In genomic region chr2:16005389-16005788, GRCh38 we compare ENCODE assay signal across 27 cellular contexts.
"Had no signal": no experiment of that assay in that cellular context is flagged by ENCODE, and none has a peak within 500 bp of the region (broad histone marks: within the 10 kb centered on the region; RNA-seq: fewer than 3 reads in every experiment).

No MANE protein-coding gene starts in this region.

- DNase-seq: activated CD4-positive, alpha-beta T cell treated with anti-CD3 and anti-CD28 coated beads for 36 hours; activated CD4-positive, alpha-beta T cell treated with anti-CD3 and anti-CD28 coated beads, Interleukin-2, amount 10 ng/mL, durations not matched to agents 24 days and 14 days; activated CD4-positive, alpha-beta T cell treated with anti-CD3 and anti-CD28 coated beads, Interleukin-2, amount 50 U/mL, for 48 hours; activated CD4-positive, CD25-positive, alpha-beta regulatory T cell; activated CD4-positive, CD25-positive, alpha-beta regulatory T cell treated with anti-CD3 and anti-CD28 coated beads, Interleukin-2, amount 50 U/mL, for 72 hours; activated CD8-positive, alpha-beta memory T cell treated with anti-CD3 and anti-CD28 coated beads for 24 hours; activated CD8-positive, alpha-beta T cell treated with anti-CD3 and anti-CD28 coated beads for 36 hours; activated effector memory CD4-positive, alpha-beta T cell treated with anti-CD3 and anti-CD28 coated beads, Interleukin-2, amount 50 U/mL, for 16 hours; activated naive CD4-positive, alpha-beta T cell treated with anti-CD3 and anti-CD28 coated beads for 36 hours; activated naive CD8-positive, alpha-beta T cell treated with anti-CD3 and anti-CD28 coated beads for 36 hours; activated naive CD8-positive, alpha-beta T cell treated with anti-CD3 and anti-CD28 coated beads, Interleukin-2, amount 50 U/mL, for 24 hours; activated T-cell treated with anti-CD3 and anti-CD28 coated beads, Interleukin-2, amount 50 U/mL, for 4 hours; central memory CD4-positive, alpha-beta T cell; cerebellar nuclear complex; colonic mucosa; effector CD8-positive, alpha-beta T cell; foreskin fibroblast; head of caudate nucleus; hypothalamus; T-helper 2 cell had no signal

- H3K4me3 ChIP-seq: adrenal gland, ascending aorta, breast epithelium, cardiac muscle cell, colonic mucosa had no signal

- H3K27me3 Mint-ChIP-seq: activated CD4-positive, alpha-beta T cell treated with anti-CD3 and anti-CD28 coated beads, Interleukin-2, amount 10 ng/mL, durations not matched to agents 24 days and 14 days; activated naive CD8-positive, alpha-beta T cell treated with anti-CD3 and anti-CD28 coated beads for 36 hours had no signal

- H3K27ac Mint-ChIP-seq: activated CD4-positive, alpha-beta T cell treated with anti-CD3 and anti-CD28 coated beads for 36 hours; activated CD4-positive, alpha-beta T cell treated with anti-CD3 and anti-CD28 coated beads, Interleukin-2, amount 10 ng/mL, durations not matched to agents 24 days and 14 days; activated CD8-positive, alpha-beta T cell treated with anti-CD3 and anti-CD28 coated beads for 36 hours; activated naive CD4-positive, alpha-beta T cell treated with anti-CD3 and anti-CD28 coated beads for 36 hours; activated naive CD4-positive, alpha-beta T cell treated with anti-CD3 and anti-CD28 coated beads, Interleukin-2, amount 50 U/mL, for 24 hours; activated naive CD8-positive, alpha-beta T cell treated with anti-CD3 and anti-CD28 coated beads for 36 hours; activated naive CD8-positive, alpha-beta T cell treated with anti-CD3 and anti-CD28 coated beads, Interleukin-2, amount 50 U/mL, for 24 hours; activated T-helper 2 cell treated with anti-CD3 and anti-CD28 coated beads, Interferon-gamma antibody, Interleukin-2, Interleukin-4, amounts not matched to agents 10 μg/mL and 5 μg/mL and 100 μg/mL, durations not matched to agents 14 hours and 24 hours and 36 hours had no signal

- ATAC-seq: activated CD4-positive, alpha-beta T cell treated with anti-CD3 and anti-CD28 coated beads for 36 hours; activated CD8-positive, alpha-beta T cell treated with anti-CD3 and anti-CD28 coated beads for 36 hours; activated naive CD8-positive, alpha-beta T cell treated with anti-CD3 and anti-CD28 coated beads, Interleukin-2, amount 50 U/mL, for 24 hours; activated T-cell treated with anti-CD3 and anti-CD28 coated beads, Interleukin-2, amount 50 U/mL, for 4 hours had no signal

- H3K27me3 ChIP-seq: ascending aorta, breast epithelium, cardiac muscle cell, colonic mucosa had no signal

- H3K4me3 Mint-ChIP-seq: activated CD4-positive, alpha-beta T cell treated with anti-CD3 and anti-CD28 coated beads for 36 hours; activated CD4-positive, alpha-beta T cell treated with anti-CD3 and anti-CD28 coated beads, Interleukin-2, amount 10 ng/mL, durations not matched to agents 24 days and 14 days; activated CD8-positive, alpha-beta T cell treated with anti-CD3 and anti-CD28 coated beads for 36 hours; activated naive CD4-positive, alpha-beta T cell treated with anti-CD3 and anti-CD28 coated beads for 36 hours; activated naive CD4-positive, alpha-beta T cell treated with anti-CD3 and anti-CD28 coated beads, Interleukin-2, amount 50 U/mL, for 24 hours; activated naive CD8-positive, alpha-beta T cell treated with anti-CD3 and anti-CD28 coated beads for 36 hours; activated naive CD8-positive, alpha-beta T cell treated with anti-CD3 and anti-CD28 coated beads, Interleukin-2, amount 50 U/mL, for 24 hours; activated T-cell treated with anti-CD3 and anti-CD28 coated beads, Interleukin-2, amount 50 U/mL, for 4 hours; brain had no signal

- H3K27ac ChIP-seq: adrenal gland, ascending aorta, breast epithelium, cardiac muscle cell, colonic mucosa had no signal

- H3K4me1 Mint-ChIP-seq: activated CD4-positive, alpha-beta T cell treated with anti-CD3 and anti-CD28 coated beads for 36 hours; activated CD4-positive, alpha-beta T cell treated with anti-CD3 and anti-CD28 coated beads, Interleukin-2, amount 10 ng/mL, durations not matched to agents 24 days and 14 days; activated naive CD4-positive, alpha-beta T cell treated with anti-CD3 and anti-CD28 coated beads, Interleukin-2, amount 50 U/mL, for 24 hours; activated naive CD8-positive, alpha-beta T cell treated with anti-CD3 and anti-CD28 coated beads for 36 hours had no signal

- H3K36me3 ChIP-seq: adrenal gland, ascending aorta, breast epithelium, cardiac muscle cell, colonic mucosa had no signal

- H3K9me3 Mint-ChIP-seq: activated CD4-positive, alpha-beta T cell treated with anti-CD3 and anti-CD28 coated beads, Interleukin-2, amount 10 ng/mL, durations not matched to agents 24 days and 14 days; activated CD8-positive, alpha-beta T cell treated with anti-CD3 and anti-CD28 coated beads for 36 hours; activated naive CD4-positive, alpha-beta T cell treated with anti-CD3 and anti-CD28 coated beads for 36 hours; activated naive CD4-positive, alpha-beta T cell treated with anti-CD3 and anti-CD28 coated beads, Interleukin-2, amount 50 U/mL, for 24 hours; activated naive CD8-positive, alpha-beta T cell treated with anti-CD3 and anti-CD28 coated beads for 36 hours; activated naive CD8-positive, alpha-beta T cell treated with anti-CD3 and anti-CD28 coated beads, Interleukin-2, amount 50 U/mL, for 24 hours; activated T-cell treated with anti-CD3 and anti-CD28 coated beads, Interleukin-2, amount 50 U/mL, for 4 hours; activated T-helper 2 cell treated with anti-CD3 and anti-CD28 coated beads, Interferon-gamma antibody, Interleukin-2, Interleukin-4, amounts not matched to agents 10 μg/mL and 5 μg/mL and 100 μg/mL, durations not matched to agents 14 hours and 24 hours and 36 hours had no signal

- H3K4me1 ChIP-seq: adrenal gland, ascending aorta, breast epithelium, colonic mucosa had no signal

- H3K9me3 ChIP-seq: adrenal gland, ascending aorta, breast epithelium, colonic mucosa had no signal

- H3K36me3 Mint-ChIP-seq: activated naive CD4-positive, alpha-beta T cell treated with anti-CD3 and anti-CD28 coated beads, Interleukin-2, amount 50 U/mL, for 24 hours; activated naive CD8-positive, alpha-beta T cell treated with anti-CD3 and anti-CD28 coated beads for 36 hours had no signal
